ENCODE assay signal across 8 cellular contexts in the genomic region with DNA sequence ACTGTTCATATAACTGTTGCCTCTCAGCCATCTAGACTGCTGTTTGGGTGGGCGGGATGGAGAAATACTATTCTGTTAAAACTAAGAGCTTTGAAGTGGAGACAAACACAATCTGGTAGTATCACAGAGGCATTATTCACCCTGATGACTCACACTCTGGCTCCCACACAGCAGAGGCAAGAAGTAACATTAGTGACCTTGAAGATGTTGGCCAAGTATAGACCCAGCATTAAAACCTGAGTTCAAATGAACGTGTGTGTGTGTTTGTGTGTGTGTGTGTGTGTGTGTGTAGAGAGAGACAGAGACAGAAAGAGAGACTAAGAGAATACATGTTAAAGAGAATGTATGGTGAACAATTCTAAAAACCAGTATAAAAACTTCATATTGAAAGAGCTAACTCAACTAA. TPM values are rescaled to one million over a fixed set of nuclear protein-coding genes. Genes with fewer than 3 reads are reported as not detected.
DNase-seq lines count a peak whose midpoint lies in the region; ATAC-seq and TF ChIP-seq lines count a peak whose summit lies in the region.

No MANE protein-coding gene starts in this region.

- no peaks in the 10 kb centered on the region for H3K9me3 ChIP-seq in stomach

- TF ChIP-seq CTCF in stomach (IDR thresholded peaks at IDR 0.05) (no peak), chondrocyte (IDR thresholded peaks at IDR 0.05) (no peak)

- H3K27ac Mint-ChIP-seq in activated T-helper 17 cell treated with anti-CD3 and anti-CD28 coated beads, Interleukin-2, amount 50 U/mL, for 72 hours: peak overlapping the region; percentile 98
- H3K27ac Mint-ChIP-seq in chondrocyte (ENCODE audit: unreplicated experiment): no peak overlapping the region

- H3K36me3 ChIP-seq in stomach: no peaks in the 10 kb centered on the region

- H3K27me3 Mint-ChIP-seq in activated T-helper 17 cell treated with anti-CD3 and anti-CD28 coated beads, Interleukin-2, amount 50 U/mL, for 72 hours: no peaks in the 10 kb centered on the region
- no peaks in the 10 kb centered on the region for H3K27me3 Mint-ChIP-seq in chondrocyte (ENCODE audit: low read depth)

- 36 to 58% (median 43%) methylated on average over 2 of the region's 2 CpGs for WGBS in stomach, 5 donors

- DNase-seq in EL (peak; percentile 82), NOMO-1 treated with dmso at 0.1 percent for 144 hours (lab: John Stamatoyannopoulos, UW; ENCODE audit: unreplicated experiment) (peak; percentile 7), islet precursor cell (peak; percentile 78), stomach (peak; percentile 40), SKM-1 (lab: John Stamatoyannopoulos, UW; ENCODE audit: unreplicated experiment) (no peak), chondrocyte (ENCODE audit: low spot score) (no peak)

- H3K27me3 ChIP-seq in stomach: no peaks in the 10 kb centered on the region

- peaks cover 11% of the 10 kb centered on the region for H3K36me3 Mint-ChIP-seq in activated T-helper 17 cell treated with anti-CD3 and anti-CD28 coated beads, Interleukin-2, amount 50 U/mL, for 72 hours (ENCODE audit: low read depth)
- no peaks in the 10 kb centered on the region for H3K36me3 Mint-ChIP-seq in chondrocyte (ENCODE audit: low read depth)

- ATAC-seq in activated T-helper 17 cell treated with anti-CD3 and anti-CD28 coated beads, Interleukin-2, amount 50 U/mL, for 72 hours (replicated peaks): peak; percentile 81
- ATAC-seq in GM19467 (IDR thresholded peaks at IDR 0.05; ENCODE audit: unreplicated experiment): no peak

- peak overlapping the region in 2 of 5 donors; percentile 21 to 72 for H3K27ac ChIP-seq in stomach

- peak overlapping the region; percentile 82 for H3K4me3 Mint-ChIP-seq in activated T-helper 17 cell treated with anti-CD3 and anti-CD28 coated beads, Interleukin-2, amount 50 U/mL, for 72 hours
- H3K4me3 Mint-ChIP-seq in chondrocyte (ENCODE audit: unreplicated experiment): no peak overlapping the region

- peaks cover 0 to 14% (median 0%) of the 10 kb centered on the region in 4 donors for H3K4me1 ChIP-seq in stomach

- peaks cover 57% of the 10 kb centered on the region for H3K4me1 Mint-ChIP-seq in activated T-helper 17 cell treated with anti-CD3 and anti-CD28 coated beads, Interleukin-2, amount 50 U/mL, for 72 hours
- H3K4me1 Mint-ChIP-seq in chondrocyte (ENCODE audit: low read depth): peaks cover 23% of the 10 kb centered on the region

- no peak overlapping the region for H3K4me3 ChIP-seq in stomach

- no peak for TF ChIP-seq EP300 in stomach (IDR thresholded peaks at IDR 0.05)

- no peak for TF ChIP-seq POLR2A in stomach (IDR thresholded peaks at IDR 0.05)

- intact Hi-C loops in stomach (cut with DNase I; ENCODE audit: low total_unique reads): no loop called here

- H3K9me3 Mint-ChIP-seq in activated T-helper 17 cell treated with anti-CD3 and anti-CD28 coated beads, Interleukin-2, amount 50 U/mL, for 72 hours: no peaks in the 10 kb centered on the region
- H3K9me3 Mint-ChIP-seq in chondrocyte (ENCODE audit: low read depth): no peaks in the 10 kb centered on the region

RNA-seq across cellular contexts. Expression of a gene that starts 22.5 kb away (rescaled TPM):
- 10 to 100 TPM; 22.7 to 27.5 TPM for total RNA-seq in activated T-helper 17 cell treated with anti-CD3 and anti-CD28 coated beads, Interleukin-2, amount 50 U/mL, for 72 hours
- total RNA-seq in stomach: 10 to 100 TPM in 3 of 5 donors, 1 to 10 TPM in 2; 2.3 to 32.1 (median 18.4) TPM
- 1 to 10 TPM; 3.7 to 5.6 (median 5.5) TPM for polyA plus RNA-seq in stomach
- 53.1 to 81.7 TPM (median 76.9 TPM) in 3 replicates for total RNA-seq in chondrocyte

Comparison
In these comparisons a context has a peak if more than half of its experiments do, and no peak if none do; other contexts are left out.
1. DNase-seq: peak in EL (single experiment), NOMO-1 treated with dmso at 0.1 percent for 144 hours (single experiment), islet precursor cell (single experiment) and stomach (single experiment); none in SKM-1 (single experiment) and chondrocyte (single experiment).